Comparison of ENCODE assay signal across 15 cellular contexts in genomic region chr2:110124038-110124825, GRCh38.
"Had no signal": no experiment of that assay in that cellular context is flagged by ENCODE, and none has a peak within 500 bp of the region (broad histone marks: within the 10 kb centered on the region; RNA-seq: fewer than 3 reads in every experiment).

No MANE protein-coding gene starts in this region.

- H3K4me3 ChIP-seq: adrenal gland, body of pancreas, gastroesophageal sphincter, neural progenitor cell had no signal

- H3K4me2 ChIP-seq: neural progenitor cell had no signal

- H3K36me3 ChIP-seq: adrenal gland, neural progenitor cell had no signal

- DNase-seq: activated CD4-positive, alpha-beta T cell treated with anti-CD3 and anti-CD28 coated beads, Interleukin-2, amount 10 ng/mL, durations not matched to agents 7 days and 5 days; activated naive CD4-positive, alpha-beta T cell treated with anti-CD3 and anti-CD28 coated beads, Interleukin-2, amount 50 U/mL, for 16 hours; activated T-cell treated with anti-CD3 and anti-CD28 coated beads for 4 hours; adrenal gland; body of pancreas; effector memory CD8-positive, alpha-beta T cell; islet precursor cell; midbrain; right cardiac atrium; stimulated activated naive B cell treated with anti-CD40 and anti-IgM and Interleukin-4, amounts not matched to agents 10 μg/mL and 1 μg/mL and 100 μg/mL, for 72 hours; T-helper 17 cell had no signal

- H3K27me3 ChIP-seq: body of pancreas had no signal

- H3K27ac ChIP-seq: adrenal gland, body of pancreas, gastroesophageal sphincter, neural progenitor cell had no signal

- H3K9me3 ChIP-seq: adrenal gland, body of pancreas, gastroesophageal sphincter had no signal

- H2AFZ ChIP-seq: neural progenitor cell had no signal

- H3K4me1 ChIP-seq: adrenal gland, body of pancreas, gastroesophageal sphincter had no signal

- H3K9ac ChIP-seq: neural progenitor cell had no signal

- ATAC-seq: body of pancreas; effector memory CD8-positive, alpha-beta T cell; gastroesophageal sphincter; left lobe of liver; right cardiac atrium; stimulated activated naive B cell treated with anti-CD40 and anti-IgM and Interleukin-4, amounts not matched to agents 10 μg/mL and 1 μg/mL and 100 μg/mL, for 72 hours; T-helper 17 cell; WTC11 had no signal
